18 cellular contexts compared by ENCODE assay signal in genomic region chr1:29243863-29244185, GRCh38. TPM values are rescaled to one million over a fixed set of nuclear protein-coding genes. Genes with fewer than 3 reads are reported as not detected.
DNase-seq lines count a peak whose midpoint lies in the region; ATAC-seq, FAIRE-seq and TF ChIP-seq lines count a peak whose summit lies in the region.
"Had no signal": no experiment of that assay in that cellular context is flagged by ENCODE, and none has a peak within 500 bp of the region (broad histone marks: within the 10 kb centered on the region; RNA-seq: fewer than 3 reads in every experiment).

No MANE protein-coding gene starts in this region.

- no peak for FAIRE-seq in urothelium cell line (lab: Jason Lieb, UNC)
- FAIRE-seq: H54 had no signal

- peak; percentile 68 for DNase-seq in HFFc6
- DNase-seq in amniotic stem cell (lab: John Stamatoyannopoulos, UW) = peak; percentile 35
- DNase-seq in fibroblast of villous mesenchyme (ENCODE audit: low read depth) = peak; percentile 60
- peak; percentile 64 for DNase-seq in urothelium cell line (ENCODE audit: low spot score)
- no peak for DNase-seq in T-helper 2 cell
- DNase-seq in UCSD-AML1 (lab: John Stamatoyannopoulos, UW; ENCODE audit: unreplicated experiment) = no peak
- DNase-seq: activated CD4-positive, alpha-beta T cell treated with anti-CD3 and anti-CD28 coated beads for 1 hour; activated naive CD4-positive, alpha-beta T cell treated with anti-CD3 and anti-CD28 coated beads for 36 hours; CD4-positive, CD25-positive, alpha-beta regulatory T cell; central memory CD4-positive, alpha-beta T cell; DMS79; effector memory CD4-positive, alpha-beta T cell; MV-4-11; NCI-H774 had no signal

- peaks cover 16% of the 10 kb centered on the region for H3K4me1 Mint-ChIP-seq in HFFc6 (ENCODE audit: low read depth)

- no peaks in the 10 kb centered on the region for H3K9me3 Mint-ChIP-seq in HFFc6
- H3K9me3 Mint-ChIP-seq: activated naive CD4-positive, alpha-beta T cell treated with anti-CD3 and anti-CD28 coated beads for 36 hours had no signal

- no peak overlapping the region for H3K27ac Mint-ChIP-seq in HFFc6
- H3K27ac Mint-ChIP-seq: activated naive CD4-positive, alpha-beta T cell treated with anti-CD3 and anti-CD28 coated beads for 36 hours; CD4-positive, CD25-positive, alpha-beta regulatory T cell had no signal

- H3K27me3 Mint-ChIP-seq in HFFc6 (ENCODE audit: insufficient read depth) = peaks cover 4% of the 10 kb centered on the region

- H3K36me3 Mint-ChIP-seq in HFFc6 (ENCODE audit: low read depth) = no peaks in the 10 kb centered on the region
- H3K36me3 Mint-ChIP-seq: CD4-positive, CD25-positive, alpha-beta regulatory T cell had no signal

- H3K4me3 Mint-ChIP-seq in HFFc6 = no peak overlapping the region
- H3K4me3 Mint-ChIP-seq: activated naive CD4-positive, alpha-beta T cell treated with anti-CD3 and anti-CD28 coated beads for 36 hours; CD4-positive, CD25-positive, alpha-beta regulatory T cell had no signal

- no peak for ATAC-seq in GM21723 (IDR thresholded peaks at IDR 0.05; ENCODE audit: unreplicated experiment)
- ATAC-seq: gastroesophageal sphincter had no signal

- H3K4me3 ChIP-seq in fibroblast of villous mesenchyme (ENCODE audit: low read depth, low read length) = no peak overlapping the region
- H3K4me3 ChIP-seq: gastroesophageal sphincter, right atrium auricular region had no signal

- no peak for TF ChIP-seq CTCF in HFFc6 (IDR thresholded peaks at IDR 0.05)
- TF ChIP-seq CTCF in fibroblast of villous mesenchyme (IDR thresholded peaks at IDR 0.05; ENCODE audit: insufficient read depth, low read depth, low read length) = no peak

RNA-seq across cellular contexts. Expression of gene PTPRU, which starts 7.5 kb away (rescaled TPM):
- 1 to 10 TPM; 5.6 to 8.1 (median 7.0) TPM for total RNA-seq in HFFc6 (2021; fragmentation: NEBNext Ultra II Directional; extraction: Animal tissue kit (Norgen Biotek cat#: 25700))
- total RNA-seq in fibroblast of villous mesenchyme = 5.5 and 6.9 TPM in 2 replicates
- total RNA-seq: CD4-positive, CD25-positive, alpha-beta regulatory T cell had no signal

RNA-seq across cellular contexts. Expression of gene MECR, which starts 13.1 kb away (rescaled TPM):
- total RNA-seq in HFFc6 (2021; fragmentation: NEBNext Ultra II Directional; extraction: Animal tissue kit (Norgen Biotek cat#: 25700)) = 10 to 100 TPM; 20.5 to 27.1 (median 21.9) TPM
- 22.5 and 28.0 TPM in 2 replicates for total RNA-seq in fibroblast of villous mesenchyme

Comparison
In these comparisons a context has a peak if more than half of its experiments do, and no peak if none do; other contexts are left out.
1. DNase-seq: peak in HFFc6 (single experiment), amniotic stem cell (single experiment), fibroblast of villous mesenchyme (single experiment) and urothelium cell line (single experiment); none in T-helper 2 cell (0 of 5) and UCSD-AML1 (single experiment).